Comparison of ENCODE assay signal across 11 cellular contexts in the genomic region with DNA sequence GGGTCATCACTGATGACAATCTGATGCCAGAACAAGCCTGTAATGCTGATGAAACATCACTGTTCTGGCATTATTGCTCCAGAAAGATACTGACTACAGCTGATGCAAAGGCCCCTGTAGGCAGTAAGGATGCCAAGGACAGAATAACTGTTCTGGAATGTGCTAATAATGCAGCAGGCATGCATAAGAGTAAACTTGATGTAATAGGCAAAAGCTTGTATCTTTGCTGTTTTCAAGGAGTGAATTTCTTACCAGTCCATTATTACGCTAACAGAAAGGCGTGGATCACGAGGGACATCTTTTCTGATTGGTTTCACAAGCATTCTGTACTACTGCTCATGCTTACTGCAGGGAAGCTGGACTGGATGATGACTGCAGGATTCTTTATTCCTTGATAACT. TPM values are rescaled to one million over a fixed set of nuclear protein-coding genes. Genes with fewer than 3 reads are reported as not detected.
DNase-seq lines count a peak whose midpoint lies in the region; ATAC-seq, FAIRE-seq and TF ChIP-seq lines count a peak whose summit lies in the region.
"Had no signal": no experiment of that assay in that cellular context is flagged by ENCODE, and none has a peak within 500 bp of the region (broad histone marks: within the 10 kb centered on the region; RNA-seq: fewer than 3 reads in every experiment).

No MANE protein-coding gene starts in this region.

- no peak for ATAC-seq in CD4-positive, alpha-beta T cell (ENCODE audit: poor library complexity)
- ATAC-seq in HG03025 (IDR thresholded peaks at IDR 0.05; ENCODE audit: low FRiP score, unreplicated experiment), result no peak

- H3K27ac ChIP-seq in CD4-positive, alpha-beta T cell (ENCODE audit: low read depth, low read length), result no peak overlapping the region

- intact Hi-C loops in head of caudate nucleus (cut with DNase I), result no loop called here
- intact Hi-C loops in CD4-positive, alpha-beta T cell (cut with DNase I, micrococcal nuclease), result no loop called here

- no peak overlapping the region for H3K4me3 ChIP-seq in epithelial cell of proximal tubule (ENCODE audit: low read depth, low read length)

- H3K36me3 Mint-ChIP-seq in CD4-positive, alpha-beta T cell (ENCODE audit: low read depth), result peaks cover 29% of the 10 kb centered on the region

- CTCF ChIA-PET in CD4-positive, alpha-beta T cell (lab: Charles Lee), result interaction anchor here (1.1 kb wide), 1 partner anchor 10 kb away, joined by 3 read pairs; no protein-coding TSS in a partner anchor

- no peak overlapping the region for H3K4me3 Mint-ChIP-seq in CD4-positive, alpha-beta T cell
- H3K4me3 Mint-ChIP-seq: central memory CD8-positive, alpha-beta T cell; IgD-negative memory B cell; stimulated activated naive CD8-positive, alpha-beta T cell treated with anti-CD3 and anti-CD28 coated beads, Interleukin-15, Interleukin-2, amounts not matched to agents 100 ng/mL and 50 ng/mL, for 24 hours had no signal

- POLR2A ChIA-PET in CD4-positive, alpha-beta T cell (lab: Charles Lee), result interaction anchor here (0.9 kb wide), 1 partner anchor 13 kb away, joined by 3 read pairs; no protein-coding TSS in a partner anchor

- no peaks in the 10 kb centered on the region for H3K9me3 ChIP-seq in CD4-positive, alpha-beta T cell (ENCODE audit: control insufficient read depth, low read length)

- no peak for FAIRE-seq in RCC 7860 (lab: Jason Lieb, UNC)

- no peaks in the 10 kb centered on the region for H3K9me3 Mint-ChIP-seq in CD4-positive, alpha-beta T cell
- H3K9me3 Mint-ChIP-seq: central memory CD8-positive, alpha-beta T cell; IgD-negative memory B cell; stimulated activated naive CD8-positive, alpha-beta T cell treated with anti-CD3 and anti-CD28 coated beads, Interleukin-15, Interleukin-2, amounts not matched to agents 100 ng/mL and 50 ng/mL, for 24 hours had no signal

- peaks cover 63% of the 10 kb centered on the region for H3K4me1 Mint-ChIP-seq in CD4-positive, alpha-beta T cell (ENCODE audit: low read depth)

- H3K27me3 Mint-ChIP-seq in CD4-positive, alpha-beta T cell, result no peaks in the 10 kb centered on the region
- H3K27me3 Mint-ChIP-seq: central memory CD8-positive, alpha-beta T cell; IgD-negative memory B cell; stimulated activated naive CD8-positive, alpha-beta T cell treated with anti-CD3 and anti-CD28 coated beads, Interleukin-15, Interleukin-2, amounts not matched to agents 100 ng/mL and 50 ng/mL, for 24 hours had no signal

- TF ChIP-seq CTCF in AG09319 (IDR thresholded peaks at IDR 0.05; ENCODE audit: low read depth, low read length) (no peak), epithelial cell of proximal tubule (conservative IDR thresholded peaks at IDR 0.05; ENCODE audit: low read depth, low read length) (no peak)
- no peak for TF ChIP-seq CTCF in CD4-positive, alpha-beta T cell (IDR thresholded peaks at IDR 0.05)

- no peaks in the 10 kb centered on the region for H3K27me3 ChIP-seq in CD4-positive, alpha-beta T cell (ENCODE audit: control insufficient read depth, insufficient read depth, low read length)

- peak; percentile 82 for DNase-seq in AG09319 (ENCODE audit: extremely low read depth, low read depth)
- DNase-seq in RCC 7860 (ENCODE audit: low spot score), result peak; percentile 13
- DNase-seq in epithelial cell of proximal tubule (ENCODE audit: low read depth), result peak; percentile 54
- DNase-seq in myocyte (ENCODE audit: low read depth), result peak; percentile 29
- no peak for DNase-seq in head of caudate nucleus
- no peak for DNase-seq in activated T-cell treated with anti-CD3 and anti-CD28 coated beads, Interleukin-2, amount 50 U/mL, for 48 hours
- no peak for DNase-seq in CD4-positive, alpha-beta T cell

- no peak overlapping the region for H3K27ac Mint-ChIP-seq in CD4-positive, alpha-beta T cell
- H3K27ac Mint-ChIP-seq: stimulated activated naive CD8-positive, alpha-beta T cell treated with anti-CD3 and anti-CD28 coated beads, Interleukin-15, Interleukin-2, amounts not matched to agents 100 ng/mL and 50 ng/mL, for 24 hours had no signal

RNA-seq across cellular contexts. Expression of a gene that starts 18.7 kb away (rescaled TPM):
- total RNA-seq in epithelial cell of proximal tubule (10.4 and 17.2 TPM in 2 replicates), myocyte (15.6 and 16.8 TPM in 2 replicates)
- polyA plus RNA-seq in myocyte (2012), result 3.2 TPM
- 10 to 100 TPM; 46.0 to 56.0 TPM for total RNA-seq in CD4-positive, alpha-beta T cell

Comparison
In these comparisons a context has a peak if more than half of its experiments do, and no peak if none do; other contexts are left out.
1. DNase-seq: peak in AG09319 (single experiment), RCC 7860 (single experiment), epithelial cell of proximal tubule (single experiment) and myocyte (single experiment); none in head of caudate nucleus (0 of 42), activated T-cell treated with anti-CD3 and anti-CD28 coated beads, Interleukin-2, amount 50 U/mL, for 48 hours (0 of 2) and CD4-positive, alpha-beta T cell (0 of 10).